Comparison of ENCODE assay signal across 2 cellular contexts in genomic region chr3:377158-377561, GRCh38.
TF ChIP-seq lines count a peak whose summit lies in the region.

No MANE protein-coding gene starts in this region.

TF ChIP-seq in HEK293, 187 proteins besides CTCF, POLR2A, EP300 and RAD21 (continued from another document):
- TF ChIP-seq ZNF366 (tag by site-specific recombination; conservative IDR thresholded peaks at IDR 0.05) (no peak), ZNF175 (tag by site-specific recombination; IDR thresholded peaks at IDR 0.05) (no peak), ZNF391 (tag by site-specific recombination; IDR thresholded peaks at IDR 0.05; ENCODE audit: borderline replicate concordance, low read depth) (no peak), ZNF654 (tag by site-specific recombination; IDR thresholded peaks at IDR 0.05; ENCODE audit: low read depth) (peak; percentile 86), PRDM6 (tag by site-specific recombination; IDR thresholded peaks at IDR 0.05) (no peak), ZBTB48 (tag by site-specific recombination; IDR thresholded peaks at IDR 0.05) (no peak), KLF16 (tag by site-specific recombination; IDR thresholded peaks at IDR 0.05) (no peak), ZBTB20 (tag by site-specific recombination; IDR thresholded peaks at IDR 0.05) (no peak)

TF ChIP-seq in K562, 482 proteins besides CTCF, POLR2A, EP300 and RAD21:
- TF ChIP-seq DEAF1 (CRISPR knock-in tag; IDR thresholded peaks at IDR 0.05), result peak; percentile 22; the same call in 1 of the 2 replicates
- TF ChIP-seq SRF (CRISPR knock-in tag; IDR thresholded peaks at IDR 0.05), result no peak
